14 cellular contexts compared by ENCODE assay signal in the genomic region with DNA sequence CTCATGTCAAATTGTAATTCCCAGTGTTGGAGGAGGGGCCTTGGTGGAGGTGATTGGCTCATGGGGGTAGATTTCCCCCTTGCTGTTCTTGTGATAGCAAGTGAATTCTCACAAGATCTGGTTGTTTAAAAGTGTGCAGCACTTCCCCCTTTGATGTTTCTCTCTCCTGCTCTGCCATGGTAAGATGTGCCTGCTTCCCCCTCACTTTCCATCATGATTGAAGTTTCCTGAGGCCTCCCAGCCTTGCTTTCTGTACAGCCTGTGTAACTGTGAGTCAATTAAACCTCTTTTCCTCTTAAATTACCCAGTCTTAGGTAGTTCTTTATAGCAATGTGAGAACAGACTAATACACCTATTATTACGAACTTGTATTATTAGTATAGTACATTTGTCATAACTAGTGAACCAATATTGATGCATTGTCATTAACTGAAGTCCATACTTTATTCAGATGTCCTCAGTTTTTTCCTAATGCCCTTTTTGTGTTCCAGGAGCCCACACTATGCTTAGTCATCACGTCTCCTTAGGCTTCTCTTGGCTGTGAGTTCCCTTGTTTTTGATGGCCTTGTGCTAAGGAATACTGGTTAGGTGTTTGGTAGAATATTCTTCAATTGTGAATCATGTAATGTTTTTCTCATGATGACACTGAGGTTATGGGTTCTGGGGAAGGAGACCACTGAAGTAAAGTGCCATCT. TPM values are rescaled to one million over a fixed set of nuclear protein-coding genes. Genes with fewer than 3 reads are reported as not detected.
A peak's percentile ranks its signal among the peaks of the same experiment; 100 is the strongest.
DNase-seq lines count a peak whose midpoint lies in the region; ATAC-seq, FAIRE-seq and TF ChIP-seq lines count a peak whose summit lies in the region.
"Had no signal": no experiment of that assay in that cellular context is flagged by ENCODE, and none has a peak within 500 bp of the region (broad histone marks: within the 10 kb centered on the region; RNA-seq: fewer than 3 reads in every experiment).

No MANE protein-coding gene starts in this region.

- no peaks in the 10 kb centered on the region for H3K9me3 ChIP-seq in tibial artery

- no peaks in the 10 kb centered on the region for H3K27me3 ChIP-seq in tibial artery
- no peaks in the 10 kb centered on the region for H3K27me3 ChIP-seq in dorsolateral prefrontal cortex

- no peak overlapping the region for H3K4me3 Mint-ChIP-seq in activated naive CD8-positive, alpha-beta T cell
- no peak overlapping the region for H3K4me3 Mint-ChIP-seq in activated naive CD8-positive, alpha-beta T cell treated with anti-CD3 and anti-CD28 coated beads for 36 hours
- no peak overlapping the region for H3K4me3 Mint-ChIP-seq in dendritic cell treated with granulocyte-macrophage colony-stimulating factor and Interleukin-4, amounts not matched to agents 40 ng/mL and 50 ng/mL, for 4 days
- H3K4me3 Mint-ChIP-seq: endodermal cell had no signal

- H3K36me3 ChIP-seq in tibial artery: no peaks in the 10 kb centered on the region

- H3K27ac ChIP-seq in tibial artery: peak overlapping the region; percentile 23 to 41
- no peak overlapping the region for H3K27ac ChIP-seq in dorsolateral prefrontal cortex

- no peak for FAIRE-seq in RCC 7860 (lab: Jason Lieb, UNC)
- FAIRE-seq: small intestine had no signal

- intact Hi-C loops in dendritic cell treated with granulocyte-macrophage colony-stimulating factor and Interleukin-4, amounts not matched to agents 40 ng/mL and 50 ng/mL, for 4 days (cut with micrococcal nuclease): no loop called here
- intact Hi-C loops in tibial artery (cut with DNase I; ENCODE audit: low total_unique reads) (no loop called here), dorsolateral prefrontal cortex (cut with DNase I) (loop anchor here in 1 of 2 donors (5.0 kb wide), 1 partner anchor 125 kb away; no protein-coding TSS in a partner anchor)

- peaks cover 7% of the 10 kb centered on the region for H3K36me3 Mint-ChIP-seq in activated naive CD8-positive, alpha-beta T cell
- H3K36me3 Mint-ChIP-seq in activated naive CD8-positive, alpha-beta T cell treated with anti-CD3 and anti-CD28 coated beads for 36 hours: peaks cover 17% of the 10 kb centered on the region
- H3K36me3 Mint-ChIP-seq in dendritic cell treated with granulocyte-macrophage colony-stimulating factor and Interleukin-4, amounts not matched to agents 40 ng/mL and 50 ng/mL, for 4 days (ENCODE audit: low read depth): peaks cover under 1% of the 10 kb centered on the region

- no peak overlapping the region for H3K4me3 ChIP-seq in tibial artery
- H3K4me3 ChIP-seq in dorsolateral prefrontal cortex: no peak overlapping the region
- H3K4me3 ChIP-seq: lung had no signal

- DNase-seq in activated naive CD8-positive, alpha-beta T cell treated with anti-CD3 and anti-CD28 coated beads for 36 hours: no peak
- DNase-seq in RCC 7860 (ENCODE audit: low spot score) (peak; percentile 63), tibial artery (no peak), dorsolateral prefrontal cortex (no peak), NCI-H187 (lab: John Stamatoyannopoulos, UW) (no peak)
- DNase-seq: endodermal cell, NCI-H1436 treated with DMSO at 0.1 percent for 48 hours, NCI-H510A treated with DMSO at 0.1 percent for 48 hours, small intestine, SW 1271 had no signal

- TF ChIP-seq CTCF in tibial artery (IDR thresholded peaks at IDR 0.05) (no peak), dorsolateral prefrontal cortex (IDR thresholded peaks at IDR 0.05 in 54 of 56, conservative IDR thresholded peaks at IDR 0.05 in 2 of 56; ENCODE audit: low read depth in 1 of 56, partially characterized antibody in 56 of 56) (no peak)

- no peak for ATAC-seq in GM18498 (IDR thresholded peaks at IDR 0.05; ENCODE audit: unreplicated experiment)

- H3K4me1 ChIP-seq in tibial artery: peaks cover 0 to 15% (median 7%) of the 10 kb centered on the region in 4 donors

- no peaks in the 10 kb centered on the region for H3K27me3 Mint-ChIP-seq in activated naive CD8-positive, alpha-beta T cell
- H3K27me3 Mint-ChIP-seq in activated naive CD8-positive, alpha-beta T cell treated with anti-CD3 and anti-CD28 coated beads for 36 hours: no peaks in the 10 kb centered on the region
- no peaks in the 10 kb centered on the region for H3K27me3 Mint-ChIP-seq in dendritic cell treated with granulocyte-macrophage colony-stimulating factor and Interleukin-4, amounts not matched to agents 40 ng/mL and 50 ng/mL, for 4 days

- H3K27ac Mint-ChIP-seq in activated naive CD8-positive, alpha-beta T cell: peak overlapping the region; percentile 69
- no peak overlapping the region for H3K27ac Mint-ChIP-seq in activated naive CD8-positive, alpha-beta T cell treated with anti-CD3 and anti-CD28 coated beads for 36 hours
- peak overlapping the region; percentile 75 for H3K27ac Mint-ChIP-seq in dendritic cell treated with granulocyte-macrophage colony-stimulating factor and Interleukin-4, amounts not matched to agents 40 ng/mL and 50 ng/mL, for 4 days
- H3K27ac Mint-ChIP-seq: endodermal cell had no signal

- peaks cover 33% of the 10 kb centered on the region for H3K4me1 Mint-ChIP-seq in activated naive CD8-positive, alpha-beta T cell (ENCODE audit: low read depth)
- peaks cover 34% of the 10 kb centered on the region for H3K4me1 Mint-ChIP-seq in activated naive CD8-positive, alpha-beta T cell treated with anti-CD3 and anti-CD28 coated beads for 36 hours
- peaks cover 51% of the 10 kb centered on the region for H3K4me1 Mint-ChIP-seq in dendritic cell treated with granulocyte-macrophage colony-stimulating factor and Interleukin-4, amounts not matched to agents 40 ng/mL and 50 ng/mL, for 4 days (ENCODE audit: low read depth)

- no peaks in the 10 kb centered on the region for H3K9me3 Mint-ChIP-seq in activated naive CD8-positive, alpha-beta T cell (ENCODE audit: low read depth)
- H3K9me3 Mint-ChIP-seq in activated naive CD8-positive, alpha-beta T cell treated with anti-CD3 and anti-CD28 coated beads for 36 hours: peaks cover 4% of the 10 kb centered on the region
- H3K9me3 Mint-ChIP-seq in dendritic cell treated with granulocyte-macrophage colony-stimulating factor and Interleukin-4, amounts not matched to agents 40 ng/mL and 50 ng/mL, for 4 days: peaks cover 6% of the 10 kb centered on the region

RNA-seq across cellular contexts. Expression of a gene that starts 4.5 kb away (rescaled TPM):
- total RNA-seq in activated naive CD8-positive, alpha-beta T cell treated with anti-CD3 and anti-CD28 coated beads for 36 hours: 10 to 100 TPM; 41.1 to 43.2 TPM
- 10 to 100 TPM; 36.0 to 66.7 (median 51.9) TPM for total RNA-seq in dorsolateral prefrontal cortex

RNA-seq across cellular contexts. Expression of a gene that starts 25.9 kb away (rescaled TPM):
- total RNA-seq in activated naive CD8-positive, alpha-beta T cell treated with anti-CD3 and anti-CD28 coated beads for 36 hours: not detected
- total RNA-seq in dorsolateral prefrontal cortex: 1 to 10 TPM in 36 of 120 experiments, under 1 TPM in 37, not detected in 47; 0.22 to 3.4 (median 0.99) TPM

Comparison
In these comparisons a context has a peak if more than half of its experiments do, and no peak if none do; other contexts are left out.
1. H3K27ac ChIP-seq: peak in tibial artery (2 of 2); none in dorsolateral prefrontal cortex (0 of 59).